Comparison of ENCODE assay signal across 39 cellular contexts in genomic region chr17:62920300-62920699, GRCh38.
"Had no signal": no experiment of that assay in that cellular context is flagged by ENCODE, and none has a peak within 500 bp of the region (broad histone marks: within the 10 kb centered on the region; RNA-seq: fewer than 3 reads in every experiment).

No MANE protein-coding gene starts in this region.

- H3K27ac Mint-ChIP-seq: activated naive CD4-positive, alpha-beta T cell treated with anti-CD3 and anti-CD28 coated beads for 36 hours; activated naive CD4-positive, alpha-beta T cell treated with anti-CD3 and anti-CD28 coated beads, Interleukin-2, amount 10 ng/mL, durations not matched to agents 7 days and 5 days; activated naive CD4-positive, alpha-beta T cell treated with anti-CD3 and anti-CD28 coated beads, Interleukin-2, amount 50 U/mL, for 24 hours; activated naive CD4-positive, alpha-beta T cell treated with anti-CD3 and anti-CD28 coated beads, Interleukin-2, amount 50 U/mL, for 72 hours; activated naive CD8-positive, alpha-beta T cell; activated naive CD8-positive, alpha-beta T cell treated with anti-CD3 and anti-CD28 coated beads for 36 hours; activated naive CD8-positive, alpha-beta T cell treated with anti-CD3 and anti-CD28 coated beads, Interleukin-2, amount 10 ng/mL, durations not matched to agents 7 days and 5 days; activated naive CD8-positive, alpha-beta T cell treated with anti-CD3 and anti-CD28 coated beads, Interleukin-2, amount 50 U/mL, for 24 hours; activated T-cell treated with anti-CD3 and anti-CD28 coated beads, Interleukin-2, amount 50 U/mL, for 72 hours; activated T-helper 1 cell treated with anti-CD3 and anti-CD28 coated beads, Interleukin-12 subunit alpha, Interleukin-12 subunit beta, Interleukin-2, Interleukin-4 antibody, amounts not matched to agents 30 ng/mL and 10 ng/mL and 1 ng/mL, durations not matched to agents 14 hours and 24 hours and 36 hours; activated T-helper 17 cell treated with anti-CD3 and anti-CD28 coated beads, Interleukin-2, amount 50 U/mL, for 72 hours; activated T-helper 2 cell treated with anti-CD3 and anti-CD28 coated beads, Interferon-gamma antibody, Interleukin-2, Interleukin-4, amounts not matched to agents 10 μg/mL and 5 μg/mL and 100 μg/mL, durations not matched to agents 14 hours and 24 hours and 36 hours had no signal

- H3K4me3 ChIP-seq: adrenal gland, ascending aorta, body of pancreas, breast epithelium, cardiac muscle cell had no signal

- H3K36me3 ChIP-seq: adrenal gland, ascending aorta, brain microvascular endothelial cell, breast epithelium, cardiac muscle cell had no signal

- H3K9me3 Mint-ChIP-seq: activated naive CD4-positive, alpha-beta T cell treated with anti-CD3 and anti-CD28 coated beads for 36 hours; activated naive CD4-positive, alpha-beta T cell treated with anti-CD3 and anti-CD28 coated beads, Interleukin-2, amount 10 ng/mL, durations not matched to agents 7 days and 5 days; activated naive CD4-positive, alpha-beta T cell treated with anti-CD3 and anti-CD28 coated beads, Interleukin-2, amount 50 U/mL, for 24 hours; activated naive CD4-positive, alpha-beta T cell treated with anti-CD3 and anti-CD28 coated beads, Interleukin-2, amount 50 U/mL, for 72 hours; activated naive CD8-positive, alpha-beta T cell treated with anti-CD3 and anti-CD28 coated beads for 36 hours; activated naive CD8-positive, alpha-beta T cell treated with anti-CD3 and anti-CD28 coated beads, Interleukin-2, amount 10 ng/mL, durations not matched to agents 7 days and 5 days; activated naive CD8-positive, alpha-beta T cell treated with anti-CD3 and anti-CD28 coated beads, Interleukin-2, amount 50 U/mL, for 24 hours; activated T-cell treated with anti-CD3 and anti-CD28 coated beads, Interleukin-2, amount 50 U/mL, for 4 hours; activated T-cell treated with anti-CD3 and anti-CD28 coated beads, Interleukin-2, amount 50 U/mL, for 72 hours; activated T-helper 1 cell treated with anti-CD3 and anti-CD28 coated beads, Interleukin-12 subunit alpha, Interleukin-12 subunit beta, Interleukin-2, Interleukin-4 antibody, amounts not matched to agents 30 ng/mL and 10 ng/mL and 1 ng/mL, durations not matched to agents 14 hours and 24 hours and 36 hours; activated T-helper 17 cell treated with anti-CD3 and anti-CD28 coated beads, Interleukin-2, amount 50 U/mL, for 72 hours; activated T-helper 2 cell treated with anti-CD3 and anti-CD28 coated beads, Interferon-gamma antibody, Interleukin-2, Interleukin-4, amounts not matched to agents 10 μg/mL and 5 μg/mL and 100 μg/mL, durations not matched to agents 14 hours and 24 hours and 36 hours; central memory CD8-positive, alpha-beta T cell had no signal

- H3K4me3 Mint-ChIP-seq: activated naive CD4-positive, alpha-beta T cell treated with anti-CD3 and anti-CD28 coated beads for 36 hours; activated naive CD4-positive, alpha-beta T cell treated with anti-CD3 and anti-CD28 coated beads, Interleukin-2, amount 10 ng/mL, durations not matched to agents 7 days and 5 days; activated naive CD4-positive, alpha-beta T cell treated with anti-CD3 and anti-CD28 coated beads, Interleukin-2, amount 50 U/mL, for 24 hours; activated naive CD8-positive, alpha-beta T cell; activated naive CD8-positive, alpha-beta T cell treated with anti-CD3 and anti-CD28 coated beads for 36 hours; activated naive CD8-positive, alpha-beta T cell treated with anti-CD3 and anti-CD28 coated beads, Interleukin-2, amount 10 ng/mL, durations not matched to agents 7 days and 5 days; activated naive CD8-positive, alpha-beta T cell treated with anti-CD3 and anti-CD28 coated beads, Interleukin-2, amount 50 U/mL, for 24 hours; activated T-cell treated with anti-CD3 and anti-CD28 coated beads, Interleukin-2, amount 50 U/mL, for 4 hours; activated T-cell treated with anti-CD3 and anti-CD28 coated beads, Interleukin-2, amount 50 U/mL, for 72 hours; activated T-helper 1 cell treated with anti-CD3 and anti-CD28 coated beads, Interleukin-12 subunit alpha, Interleukin-12 subunit beta, Interleukin-2, Interleukin-4 antibody, amounts not matched to agents 30 ng/mL and 10 ng/mL and 1 ng/mL, durations not matched to agents 14 hours and 24 hours and 36 hours; activated T-helper 17 cell treated with anti-CD3 and anti-CD28 coated beads, Interleukin-2, amount 50 U/mL, for 72 hours; brain; central memory CD8-positive, alpha-beta T cell had no signal

- H3K27me3 ChIP-seq: adrenal gland, ascending aorta, body of pancreas, brain microvascular endothelial cell, breast epithelium, cardiac muscle cell had no signal

- H3K4me1 Mint-ChIP-seq: activated naive CD4-positive, alpha-beta T cell treated with anti-CD3 and anti-CD28 coated beads, Interleukin-2, amount 10 ng/mL, durations not matched to agents 7 days and 5 days; activated naive CD4-positive, alpha-beta T cell treated with anti-CD3 and anti-CD28 coated beads, Interleukin-2, amount 50 U/mL, for 24 hours; activated naive CD8-positive, alpha-beta T cell treated with anti-CD3 and anti-CD28 coated beads for 36 hours; activated naive CD8-positive, alpha-beta T cell treated with anti-CD3 and anti-CD28 coated beads, Interleukin-2, amount 10 ng/mL, durations not matched to agents 7 days and 5 days; activated naive CD8-positive, alpha-beta T cell treated with anti-CD3 and anti-CD28 coated beads, Interleukin-2, amount 50 U/mL, for 24 hours; activated T-helper 17 cell treated with anti-CD3 and anti-CD28 coated beads, Interleukin-2, amount 50 U/mL, for 72 hours; central memory CD8-positive, alpha-beta T cell had no signal

- ATAC-seq: activated naive CD4-positive, alpha-beta T cell treated with anti-CD3 and anti-CD28 coated beads, Interleukin-2, amount 50 U/mL, for 72 hours; activated naive CD8-positive, alpha-beta T cell treated with anti-CD3 and anti-CD28 coated beads, Interleukin-2, amount 50 U/mL, for 24 hours; activated T-cell treated with anti-CD3 and anti-CD28 coated beads, Interleukin-2, amount 50 U/mL, for 4 hours; activated T-cell treated with anti-CD3 and anti-CD28 coated beads, Interleukin-2, amount 50 U/mL, for 72 hours; activated T-helper 17 cell treated with anti-CD3 and anti-CD28 coated beads, Interleukin-2, amount 50 U/mL, for 72 hours; body of pancreas had no signal

- H3K4me1 ChIP-seq: adrenal gland, ascending aorta, breast epithelium had no signal

- DNase-seq: activated effector memory CD4-positive, alpha-beta T cell treated with anti-CD3 and anti-CD28 coated beads, Interleukin-2, amount 50 U/mL, for 16 hours; activated effector memory CD4-positive, alpha-beta T cell treated with Interleukin-2 at 50 U/mL for 16 hours; activated gamma-delta T cell; activated gamma-delta T cell treated with Interleukin-2 at 50 U/mL for 16 hours; activated naive CD4-positive, alpha-beta T cell; activated naive CD4-positive, alpha-beta T cell treated with anti-CD3 and anti-CD28 coated beads for 36 hours; activated naive CD4-positive, alpha-beta T cell treated with anti-CD3 and anti-CD28 coated beads, Interleukin-2, amount 10 ng/mL, durations not matched to agents 7 days and 5 days; activated naive CD4-positive, alpha-beta T cell treated with anti-CD3 and anti-CD28 coated beads, Interleukin-2, amount 50 U/mL, for 16 hours; activated naive CD4-positive, alpha-beta T cell treated with Interleukin-2 at 50 U/mL for 16 hours; activated naive CD8-positive, alpha-beta T cell treated with anti-CD3 and anti-CD28 coated beads for 36 hours; activated naive CD8-positive, alpha-beta T cell treated with anti-CD3 and anti-CD28 coated beads, Interleukin-2, amount 10 ng/mL, durations not matched to agents 7 days and 5 days; activated naive CD8-positive, alpha-beta T cell treated with anti-CD3 and anti-CD28 coated beads, Interleukin-2, amount 50 U/mL, for 24 hours; activated T-cell treated with anti-CD3 and anti-CD28 coated beads, Interleukin-2, amount 50 U/mL, for 4 hours; activated T-cell treated with anti-CD3 and anti-CD28 coated beads, Interleukin-2, amount 50 U/mL, for 48 hours; activated T-cell treated with anti-CD3 and anti-CD28 coated beads, Interleukin-2, amount 50 U/mL, for 72 hours; adrenal gland; amniotic stem cell; amygdala; anterior cingulate cortex; aorta; body of pancreas; brain microvascular endothelial cell; caudate nucleus; central memory CD4-positive, alpha-beta T cell; cerebellar nuclear complex had no signal

- H3K27ac ChIP-seq: adrenal gland, ascending aorta, body of pancreas, brain microvascular endothelial cell, breast epithelium had no signal

- FAIRE-seq: astrocyte, bronchial epithelial cell, colon had no signal

- H3K36me3 Mint-ChIP-seq: activated naive CD4-positive, alpha-beta T cell treated with anti-CD3 and anti-CD28 coated beads, Interleukin-2, amount 10 ng/mL, durations not matched to agents 7 days and 5 days; activated naive CD4-positive, alpha-beta T cell treated with anti-CD3 and anti-CD28 coated beads, Interleukin-2, amount 50 U/mL, for 24 hours; activated naive CD4-positive, alpha-beta T cell treated with anti-CD3 and anti-CD28 coated beads, Interleukin-2, amount 50 U/mL, for 72 hours; activated naive CD8-positive, alpha-beta T cell; activated naive CD8-positive, alpha-beta T cell treated with anti-CD3 and anti-CD28 coated beads for 36 hours; activated naive CD8-positive, alpha-beta T cell treated with anti-CD3 and anti-CD28 coated beads, Interleukin-2, amount 10 ng/mL, durations not matched to agents 7 days and 5 days; brain had no signal

- H3K9me3 ChIP-seq: adrenal gland, ascending aorta, body of pancreas, breast epithelium had no signal
